21 cellular contexts compared by ENCODE assay signal in genomic region chr5:109594217-109594616, GRCh38.
"Had no signal": no experiment of that assay in that cellular context is flagged by ENCODE, and none has a peak within 500 bp of the region (broad histone marks: within the 10 kb centered on the region; RNA-seq: fewer than 3 reads in every experiment).

No MANE protein-coding gene starts in this region.

- H3K9me3 ChIP-seq: esophagus squamous epithelium, gastrocnemius medialis, heart right ventricle, left lung, lower lobe of right lung, mucosa of descending colon had no signal

- H3K4me3 Mint-ChIP-seq: mesothelial cell of epicardium; naive B cell; naive thymus-derived CD8-positive, alpha-beta T cell had no signal

- H3K27me3 Mint-ChIP-seq: naive thymus-derived CD8-positive, alpha-beta T cell had no signal

- H3K9me3 Mint-ChIP-seq: mesothelial cell of epicardium; naive B cell; naive thymus-derived CD8-positive, alpha-beta T cell had no signal

- H3K4me1 Mint-ChIP-seq: mesothelial cell of epicardium, naive B cell had no signal

- H3K36me3 ChIP-seq: esophagus squamous epithelium, gastrocnemius medialis, heart right ventricle, left lung, lower lobe of right lung had no signal

- DNase-seq: dermis blood vessel endothelial cell; dorsolateral prefrontal cortex; effector CD4-positive, alpha-beta T cell; effector memory CD4-positive, alpha-beta T cell; esophagus squamous epithelium; foreskin fibroblast; foreskin melanocyte; gastrocnemius medialis; glutamatergic neuron; head of caudate nucleus; heart right ventricle; hippocampal formation; left cardiac atrium; left lung; left ventricle myocardium superior; lower lobe of right lung; mesenchymal stem cell; mucosa of descending colon; naive B cell had no signal

- H3K27ac ChIP-seq: dorsolateral prefrontal cortex, esophagus squamous epithelium, gastrocnemius medialis, heart right ventricle, left lung, lower lobe of right lung had no signal

- H3K4me3 ChIP-seq: dorsolateral prefrontal cortex, esophagus squamous epithelium, gastrocnemius medialis, heart right ventricle, left lung, lower lobe of right lung, mucosa of descending colon had no signal

- H3K27me3 ChIP-seq: dorsolateral prefrontal cortex, esophagus squamous epithelium, gastrocnemius medialis, heart right ventricle, left lung had no signal

- H3K36me3 Mint-ChIP-seq: mesothelial cell of epicardium; naive B cell; naive thymus-derived CD8-positive, alpha-beta T cell had no signal

- ATAC-seq: gastrocnemius medialis; heart right ventricle; left cardiac atrium; left lung; left ventricle myocardium superior; lower lobe of right lung; mucosa of descending colon; naive thymus-derived CD8-positive, alpha-beta T cell had no signal

- H3K27ac Mint-ChIP-seq: mesothelial cell of epicardium, naive B cell had no signal

- H3K4me1 ChIP-seq: esophagus squamous epithelium, gastrocnemius medialis, heart right ventricle, left lung, lower lobe of right lung had no signal
